ENCODE assay signal across 17 cellular contexts in genomic region chr11:93032580-93032979, GRCh38.
DNase-seq lines count a peak whose midpoint lies in the region; ATAC-seq and TF ChIP-seq lines count a peak whose summit lies in the region.
"Had no signal": no experiment of that assay in that cellular context is flagged by ENCODE, and none has a peak within 500 bp of the region (broad histone marks: within the 10 kb centered on the region; RNA-seq: fewer than 3 reads in every experiment).

No MANE protein-coding gene starts in this region.

- CTCF ChIA-PET in mammary epithelial cell (lab: Charles Lee; ENCODE audit: low non-redundant PET) = no interaction called here

- H3K36me3 ChIP-seq in mammary epithelial cell (ENCODE audit: insufficient read depth, low read length) (no peaks in the 10 kb centered on the region), neuronal stem cell (replicated peaks in 1 of 2; ENCODE audit: control insufficient read depth in 2 of 2, insufficient read depth in 2 of 2, low read length in 2 of 2) (peaks cover 0 to 2% of the 10 kb centered on the region in 2 donors), right atrium auricular region (no peaks in the 10 kb centered on the region)
- H3K36me3 ChIP-seq: Peyer's patch, SJSA1 had no signal

- H2BK120ac ChIP-seq in neuronal stem cell (ENCODE audit: low read depth, low read length) = no peak overlapping the region

- H3K36me3 Mint-ChIP-seq in activated T-cell treated with anti-CD3 and anti-CD28 coated beads, Interleukin-2, amount 50 U/mL, for 72 hours (ENCODE audit: insufficient read depth in 2 of 2) = no peaks in the 10 kb centered on the region
- H3K36me3 Mint-ChIP-seq: CD4-positive, alpha-beta memory T cell had no signal

- H3K27me3 ChIP-seq in mammary epithelial cell (ENCODE audit: insufficient read depth, low read length) = no peaks in the 10 kb centered on the region
- no peaks in the 10 kb centered on the region for H3K27me3 ChIP-seq in neuronal stem cell (ENCODE audit: control insufficient read depth in 3 of 3, insufficient read depth in 3 of 3, low read depth in 1 of 3, low read length in 3 of 3)
- no peaks in the 10 kb centered on the region for H3K27me3 ChIP-seq in right atrium auricular region
- H3K27me3 ChIP-seq: Peyer's patch, SJSA1 had no signal

- H3K9me3 ChIP-seq in mammary epithelial cell (replicated peaks; ENCODE audit: insufficient read depth, low read length) = no peaks in the 10 kb centered on the region
- H3K9me3 ChIP-seq in neuronal stem cell (replicated peaks in 1 of 2; ENCODE audit: control insufficient read depth in 2 of 2, insufficient read depth in 1 of 2, low read depth in 1 of 2, low read length in 2 of 2) = peaks cover 0 to 3% of the 10 kb centered on the region in 2 donors
- no peaks in the 10 kb centered on the region for H3K9me3 ChIP-seq in right atrium auricular region
- H3K9me3 ChIP-seq: Peyer's patch, SJSA1 had no signal

- peaks cover 2 to 5% of the 10 kb centered on the region in 2 donors for H3K9me3 Mint-ChIP-seq in activated T-cell treated with anti-CD3 and anti-CD28 coated beads, Interleukin-2, amount 50 U/mL, for 72 hours

- H2BK5ac ChIP-seq in neuronal stem cell (ENCODE audit: low read length) = no peak overlapping the region

- peaks cover 14% of the 10 kb centered on the region for H3K27me3 Mint-ChIP-seq in activated T-cell treated with anti-CD3 and anti-CD28 coated beads, Interleukin-2, amount 50 U/mL, for 72 hours (ENCODE audit: low read depth)

- H3K79me2 ChIP-seq in mammary epithelial cell (ENCODE audit: insufficient read depth, low read length) = no peaks in the 10 kb centered on the region

- no peaks in the 10 kb centered on the region for H3K4me1 Mint-ChIP-seq in activated T-cell treated with anti-CD3 and anti-CD28 coated beads, Interleukin-2, amount 50 U/mL, for 72 hours (ENCODE audit: low read depth)
- H3K4me1 Mint-ChIP-seq: CD4-positive, alpha-beta memory T cell had no signal

- no TSS peak for BruUV-seq in mammary epithelial cell (replicated peaks; lab: Mats Ljungman, UMichigan)

- intact Hi-C loops in mammary epithelial cell (cut with micrococcal nuclease) = loop anchor here (1.0 kb wide), 1 partner anchor 22 kb away; no protein-coding TSS in a partner anchor

- dilution Hi-C loops in mammary epithelial cell (cut with HindIII; ENCODE audit: low sequenced_read_pairs) = no loop called here

- no peak overlapping the region for H3K4ac ChIP-seq in neuronal stem cell (ENCODE audit: low read length)

- H3K27ac ChIP-seq in mammary epithelial cell (ENCODE audit: insufficient read depth, low read depth, low read length) (peak overlapping the region; percentile 65), neuronal stem cell (replicated peaks; ENCODE audit: low read length) (no peak overlapping the region), right atrium auricular region (no peak overlapping the region)
- H3K27ac ChIP-seq: Peyer's patch, SJSA1 had no signal

- H2AFZ ChIP-seq in mammary epithelial cell (ENCODE audit: low read depth, low read length) (peak overlapping the region; percentile 62), neuronal stem cell (ENCODE audit: low read length) (no peak overlapping the region)

- no peak overlapping the region for H3K9ac ChIP-seq in mammary epithelial cell (ENCODE audit: insufficient read depth, low read length)
- no peak overlapping the region for H3K9ac ChIP-seq in neuronal stem cell (ENCODE audit: low read depth, low read length, poor library complexity)

- DNase-seq in activated T-cell treated with anti-CD3 and anti-CD28 coated beads, Interleukin-2, amount 50 U/mL, for 72 hours = no peak
- no peak for DNase-seq in activated T-cell treated with anti-CD3 and anti-CD28 coated beads for 4 hours
- peak; percentile 54 to 81 for DNase-seq in NCI-H446 (lab: John Stamatoyannopoulos, UW)
- DNase-seq in mammary epithelial cell = peak; percentile 58
- no peak for DNase-seq in neuronal stem cell (ENCODE audit: low spot score)
- DNase-seq in right atrium auricular region (ENCODE audit: low spot score) = no peak
- DNase-seq: CD4-positive, alpha-beta memory T cell; GOT3; NCI-H1930; NCI-H2171; NCI-H510A treated with DMSO at 0.1 percent for 48 hours; Peyer's patch had no signal

- H3K4me3 Mint-ChIP-seq in activated T-cell treated with anti-CD3 and anti-CD28 coated beads, Interleukin-2, amount 50 U/mL, for 72 hours = no peak overlapping the region
- H3K4me3 Mint-ChIP-seq: CD4-positive, alpha-beta memory T cell had no signal

- H3K23ac ChIP-seq in neuronal stem cell (ENCODE audit: low read depth, low read length, poor library complexity) = no peak overlapping the region

- H3K4me3 ChIP-seq in mammary epithelial cell (replicated peaks in 1 of 3; ENCODE audit: insufficient read depth in 1 of 3, low read depth in 2 of 3, low read length in 3 of 3) (no peak overlapping the region), neuronal stem cell (ENCODE audit: low read length in 2 of 2) (no peak overlapping the region), right atrium auricular region (no peak overlapping the region)
- H3K4me3 ChIP-seq: K562, Peyer's patch, SJSA1 had no signal

- H4K20me1 ChIP-seq in mammary epithelial cell (ENCODE audit: insufficient read depth, low read length) = no peaks in the 10 kb centered on the region

- H3K4me1 ChIP-seq in mammary epithelial cell (ENCODE audit: insufficient read depth, low read length) = peaks cover 27% of the 10 kb centered on the region
- H3K4me1 ChIP-seq in neuronal stem cell (ENCODE audit: control insufficient read depth in 2 of 2, insufficient read depth in 1 of 2, low read depth in 1 of 2, low read length in 2 of 2) = peaks cover 0 to 3% of the 10 kb centered on the region in 2 donors
- H3K4me1 ChIP-seq in right atrium auricular region = no peaks in the 10 kb centered on the region
- H3K4me1 ChIP-seq: Peyer's patch, SJSA1 had no signal

- no peak overlapping the region for H4K8ac ChIP-seq in neuronal stem cell (ENCODE audit: low read depth, low read length)

- TF ChIP-seq CTCF in mammary epithelial cell (conservative IDR thresholded peaks at IDR 0.05 in 1 of 2, IDR thresholded peaks at IDR 0.05 in 1 of 2; ENCODE audit: extremely low read depth in 1 of 2, insufficient read depth in 1 of 2, low read depth in 1 of 2, low read length in 2 of 2) = no peak
- no peak for TF ChIP-seq CTCF in right atrium auricular region (IDR thresholded peaks at IDR 0.05)

- H3K14ac ChIP-seq in neuronal stem cell (ENCODE audit: low read length) = no peak overlapping the region

- no peak overlapping the region for H2BK12ac ChIP-seq in neuronal stem cell (ENCODE audit: low read length)

- peak overlapping the region; percentile 19 for H3K18ac ChIP-seq in neuronal stem cell (ENCODE audit: low read length)

- no peaks in the 10 kb centered on the region for H3K79me1 ChIP-seq in neuronal stem cell (ENCODE audit: low read depth, low read length)

- no peak for ATAC-seq in activated T-cell treated with anti-CD3 and anti-CD28 coated beads, Interleukin-2, amount 50 U/mL, for 72 hours (replicated peaks in 1 of 2)
- ATAC-seq in HG02588 (IDR thresholded peaks at IDR 0.05; ENCODE audit: unreplicated experiment) = no peak
- no peak for ATAC-seq in GM19452 (IDR thresholded peaks at IDR 0.05; ENCODE audit: unreplicated experiment)
- ATAC-seq: HCT116, K562 had no signal

- H3K4me2 ChIP-seq in mammary epithelial cell (ENCODE audit: insufficient read depth, low read depth, low read length) = peak overlapping the region; percentile 6
- H3K4me2 ChIP-seq in neuronal stem cell (ENCODE audit: insufficient read depth, low read length, poor library complexity, severe bottlenecking) = no peak overlapping the region

- H3K27ac Mint-ChIP-seq in activated T-cell treated with anti-CD3 and anti-CD28 coated beads, Interleukin-2, amount 50 U/mL, for 72 hours = peak overlapping the region; percentile 38
- H3K27ac Mint-ChIP-seq: CD4-positive, alpha-beta memory T cell had no signal

- H2AK5ac ChIP-seq in neuronal stem cell (ENCODE audit: low read depth, low read length) = no peak overlapping the region

- 0% methylated on average over 2 of the region's 2 CpGs for whole genome bisulfite sequencing in mammary epithelial cell (ENCODE audit: low coverage, missing lambda C conversion rate)
- WGBS in neuronal stem cell (ENCODE audit: extremely low coverage in 2 of 2, insufficient read length in 2 of 2, insufficient replicate concordance in 1 of 2), 2 donors = no CpG with 5 or more reads among the region's 2 CpGs

- H4K91ac ChIP-seq in neuronal stem cell (ENCODE audit: low read depth, low read length, poor library complexity) = no peak overlapping the region

- no peak overlapping the region for H2BK15ac ChIP-seq in neuronal stem cell (ENCODE audit: low read length)

- in situ Hi-C loops in mammary epithelial cell (cut with MboI; ENCODE audit: low sequenced_read_pairs in 2 of 2) = no loop called here

Comparison
In these comparisons a context has a peak if more than half of its experiments do, and no peak if none do; other contexts are left out.
1. DNase-seq: peak in NCI-H446 (2 of 2) and mammary epithelial cell (single experiment); none in activated T-cell treated with anti-CD3 and anti-CD28 coated beads, Interleukin-2, amount 50 U/mL, for 72 hours (0 of 2), activated T-cell treated with anti-CD3 and anti-CD28 coated beads for 4 hours (single experiment), neuronal stem cell (single experiment) and right atrium auricular region (single experiment).